1 cellular context compared by ENCODE assay signal in genomic region chr22:49077036-49077393, GRCh38.
TF ChIP-seq lines count a peak whose summit lies in the region.

No MANE protein-coding gene starts in this region.

TF ChIP-seq in SK-N-SH treated with all-trans-retinoic acid at 6 μM for 48 hours, 23 proteins besides CTCF, POLR2A, EP300 and RAD21 (continued from another document):
- TF ChIP-seq CSRNP3 (CRISPR knock-in tag; IDR thresholded peaks at IDR 0.05) (no peak), CREB5 (CRISPR knock-in tag; IDR thresholded peaks at IDR 0.05; ENCODE audit: low read depth) (no peak), TOX (CRISPR knock-in tag; IDR thresholded peaks at IDR 0.05; ENCODE audit: borderline replicate concordance) (no peak), ZFP3 (CRISPR knock-in tag; IDR thresholded peaks at IDR 0.05) (no peak), SNAI2 (CRISPR knock-in tag; IDR thresholded peaks at IDR 0.05) (no peak), PATZ1 (CRISPR knock-in tag; IDR thresholded peaks at IDR 0.05; ENCODE audit: borderline replicate concordance) (no peak)
